In genomic region chr10:110210663-110211454, GRCh38 we compare ENCODE assay signal across 8 cellular contexts. TPM values are rescaled to one million over a fixed set of nuclear protein-coding genes. Genes with fewer than 3 reads are reported as not detected.
DNase-seq lines count a peak whose midpoint lies in the region; ATAC-seq and TF ChIP-seq lines count a peak whose summit lies in the region.

No MANE protein-coding gene starts in this region.

- H3K9me3 Mint-ChIP-seq in activated T-helper 2 cell treated with anti-CD3 and anti-CD28 coated beads, Interferon-gamma antibody, Interleukin-2, Interleukin-4, amounts not matched to agents 10 μg/mL and 5 μg/mL and 100 μg/mL, durations not matched to agents 14 hours and 24 hours and 36 hours = no peaks in the 10 kb centered on the region
- H3K9me3 Mint-ChIP-seq in naive B cell = peaks cover 0 to 2% (median 0%) of the 10 kb centered on the region in 7 donors

- no peaks in the 10 kb centered on the region for H3K9me2 ChIP-seq in Loucy (replicated peaks; ENCODE audit: low read depth, low read length)

- peak overlapping the region; percentile 90 for H3K27ac ChIP-seq in RWPE1

- H3K4me2 ChIP-seq in Loucy (ENCODE audit: low read depth, low read length, poor library complexity, severe bottlenecking) = peak overlapping the region; percentile 82

- peaks cover 62% of the 10 kb centered on the region for H3K27me3 ChIP-seq in H7 (ENCODE audit: control insufficient read depth, insufficient read depth, low read length)
- no peaks in the 10 kb centered on the region for H3K27me3 ChIP-seq in Loucy (ENCODE audit: insufficient read depth, low read length, poor library complexity, severe bottlenecking)

- TF ChIP-seq CTCF in Loucy (conservative IDR thresholded peaks at IDR 0.05; ENCODE audit: low read length) (no peak), RWPE1 (conservative IDR thresholded peaks at IDR 0.05; ENCODE audit: low read depth) (no peak), fibroblast of mammary gland (conservative IDR thresholded peaks at IDR 0.05; ENCODE audit: control insufficient read depth, insufficient read depth, low read depth, low read length) (no peak)

- peak overlapping the region; percentile 93 for H3K27ac Mint-ChIP-seq in activated T-helper 2 cell treated with anti-CD3 and anti-CD28 coated beads, Interferon-gamma antibody, Interleukin-2, Interleukin-4, amounts not matched to agents 10 μg/mL and 5 μg/mL and 100 μg/mL, durations not matched to agents 14 hours and 24 hours and 36 hours
- peak overlapping the region; percentile 97 to 99 (median 98) for H3K27ac Mint-ChIP-seq in naive B cell

- H3K27me3 Mint-ChIP-seq in activated T-helper 2 cell treated with anti-CD3 and anti-CD28 coated beads, Interferon-gamma antibody, Interleukin-2, Interleukin-4, amounts not matched to agents 10 μg/mL and 5 μg/mL and 100 μg/mL, durations not matched to agents 14 hours and 24 hours and 36 hours (ENCODE audit: low read depth) = peaks cover 21% of the 10 kb centered on the region
- peaks cover 0 to 19% (median 0%) of the 10 kb centered on the region in 3 donors for H3K27me3 Mint-ChIP-seq in naive B cell

- H3K4me1 ChIP-seq in Loucy (ENCODE audit: insufficient read depth, low read length, poor library complexity, severe bottlenecking) = peaks cover 43% of the 10 kb centered on the region

- H3K79me2 ChIP-seq in Loucy (ENCODE audit: insufficient read depth, low read length) = peaks cover 34% of the 10 kb centered on the region; the same call in 1 of the 2 replicates

- intact Hi-C loops in activated T-helper 2 cell treated with anti-CD3 and anti-CD28 coated beads, Interferon-gamma antibody, Interleukin-2, Interleukin-4, amounts not matched to agents 10 μg/mL and 5 μg/mL and 100 μg/mL, durations not matched to agents 14 hours and 24 hours and 36 hours (cut with micrococcal nuclease) = loop anchor here (1.0 to 5.0 kb wide), 4 partner anchors 14 to 291 kb away; partner anchors contain the start of gene ADD3

- H3K4me3 ChIP-seq in H7 (ENCODE audit: insufficient read depth, low read depth, low read length) (peak overlapping the region; percentile 53), Loucy (ENCODE audit: low read length, poor library complexity, severe bottlenecking) (peak overlapping the region; percentile 74), fibroblast of mammary gland (ENCODE audit: control insufficient read depth, low read depth, low read length) (peak overlapping the region; percentile 74)

- peak overlapping the region; percentile 85 for H3K9ac ChIP-seq in Loucy (ENCODE audit: low read depth, low read length, poor library complexity, severe bottlenecking)

- H2AFZ ChIP-seq in Loucy (ENCODE audit: low read length) = peak overlapping the region; percentile 93

- H3K36me3 ChIP-seq in H7 (replicated peaks; ENCODE audit: control insufficient read depth, insufficient read depth, low read length) (no peaks in the 10 kb centered on the region), Loucy (ENCODE audit: insufficient read depth, low read length) (no peaks in the 10 kb centered on the region)

- 0 out of 2 replicates have a peak, but pooled peaks cover 3% of the 10 kb centered on the region for H3F3A ChIP-seq in Loucy (ENCODE audit: low read depth)

- H4K20me1 ChIP-seq in Loucy (ENCODE audit: insufficient read depth, low read length, poor library complexity, severe bottlenecking) = peaks cover 7% of the 10 kb centered on the region

- peak; percentile 54 to 68 for ATAC-seq in naive B cell (ENCODE audit: low read depth in 2 of 2)

- peaks cover 61% of the 10 kb centered on the region for H3K4me1 Mint-ChIP-seq in activated T-helper 2 cell treated with anti-CD3 and anti-CD28 coated beads, Interferon-gamma antibody, Interleukin-2, Interleukin-4, amounts not matched to agents 10 μg/mL and 5 μg/mL and 100 μg/mL, durations not matched to agents 14 hours and 24 hours and 36 hours (ENCODE audit: low read depth)
- peaks cover 58 to 68% (median 59%) of the 10 kb centered on the region in 3 donors for H3K4me1 Mint-ChIP-seq in naive B cell

- POLR2A ChIA-PET in RWPE1 (lab: Yijun Ruan, JAX; ENCODE audit: low non-redundant PET) = interaction anchor here (0.6 to 1.1 kb wide), 5 partner anchors 21 to 707 kb away, joined by 3 to 6 read pairs (median 5); no protein-coding TSS in a partner anchor

- no peaks in the 10 kb centered on the region for H3K9me3 ChIP-seq in Loucy (ENCODE audit: insufficient read depth, low read depth, low read length)

- CTCF ChIA-PET in RWPE1 (lab: Yijun Ruan, JAX) = interaction anchor here (0.6 to 1.2 kb wide), 4 partner anchors 10 to 85 kb away, joined by 3 to 4 read pairs (median 4); no protein-coding TSS in a partner anchor

- DNase-seq in Daoy (ENCODE audit: low read depth) (peak; percentile 96), H7 (peak; percentile 97), RWPE1 (ENCODE audit: low spot score) (peak; percentile 100), fibroblast of mammary gland (ENCODE audit: low read depth) (peak; percentile 98), naive B cell (peak; percentile 88)
- DNase-seq in activated T-helper 2 cell treated with anti-CD3 and anti-CD28 coated beads, Interferon-gamma antibody, Interleukin-2, Interleukin-4, amounts not matched to agents 10 μg/mL and 5 μg/mL and 100 μg/mL, durations not matched to agents 14 hours and 24 hours and 36 hours (ENCODE audit: low spot score) = peak; percentile 89
- DNase-seq in stimulated activated CD8-positive, alpha-beta memory T cell treated with anti-CD3 and anti-CD28 coated beads, Interleukin-7, amount 100 ng/mL, for 48 hours (ENCODE audit: extremely low read depth in 1 of 2, low read depth in 1 of 2) = peak; percentile 81 to 88

- peak overlapping the region; percentile 89 for H3K4me3 Mint-ChIP-seq in activated T-helper 2 cell treated with anti-CD3 and anti-CD28 coated beads, Interferon-gamma antibody, Interleukin-2, Interleukin-4, amounts not matched to agents 10 μg/mL and 5 μg/mL and 100 μg/mL, durations not matched to agents 14 hours and 24 hours and 36 hours (ENCODE audit: low read depth)
- H3K4me3 Mint-ChIP-seq in naive B cell = peak overlapping the region; percentile 89 to 99 (median 95)

- H3K36me3 Mint-ChIP-seq in activated T-helper 2 cell treated with anti-CD3 and anti-CD28 coated beads, Interferon-gamma antibody, Interleukin-2, Interleukin-4, amounts not matched to agents 10 μg/mL and 5 μg/mL and 100 μg/mL, durations not matched to agents 14 hours and 24 hours and 36 hours (ENCODE audit: low read depth) = peaks cover 10% of the 10 kb centered on the region
- no peaks in the 10 kb centered on the region for H3K36me3 Mint-ChIP-seq in naive B cell

RNA-seq across cellular contexts. Expression of gene MXI1, which starts 3.5 kb away (rescaled TPM):
- 4.3 and 6.5 TPM in 2 replicates for total RNA-seq in Daoy (2014; rRNA removed; shearing (Covaris generic))
- 9.2 and 10.3 TPM in 2 replicates for total RNA-seq in H7 (2014; rRNA removed; shearing (Covaris generic))
- 12.2 and 14.6 TPM in 2 replicates for total RNA-seq in activated T-helper 2 cell treated with anti-CD3 and anti-CD28 coated beads, Interferon-gamma antibody, Interleukin-2, Interleukin-4, amounts not matched to agents 10 μg/mL and 5 μg/mL and 100 μg/mL, durations not matched to agents 14 hours and 24 hours and 36 hours
- 10 to 100 TPM; 30.6 to 56.1 (median 44.9) TPM for polyA plus RNA-seq in naive B cell (ENCODE audit: low read depth in 6 of 6)

Comparison
In these comparisons a context has a peak if more than half of its experiments do, and no peak if none do; other contexts are left out.
1. Peak in every context shown above with its lines: DNase-seq, ATAC-seq, H3K4me3 ChIP-seq and H3K27ac ChIP-seq.